ENCODE assay signal across 17 cellular contexts in the genomic region with DNA sequence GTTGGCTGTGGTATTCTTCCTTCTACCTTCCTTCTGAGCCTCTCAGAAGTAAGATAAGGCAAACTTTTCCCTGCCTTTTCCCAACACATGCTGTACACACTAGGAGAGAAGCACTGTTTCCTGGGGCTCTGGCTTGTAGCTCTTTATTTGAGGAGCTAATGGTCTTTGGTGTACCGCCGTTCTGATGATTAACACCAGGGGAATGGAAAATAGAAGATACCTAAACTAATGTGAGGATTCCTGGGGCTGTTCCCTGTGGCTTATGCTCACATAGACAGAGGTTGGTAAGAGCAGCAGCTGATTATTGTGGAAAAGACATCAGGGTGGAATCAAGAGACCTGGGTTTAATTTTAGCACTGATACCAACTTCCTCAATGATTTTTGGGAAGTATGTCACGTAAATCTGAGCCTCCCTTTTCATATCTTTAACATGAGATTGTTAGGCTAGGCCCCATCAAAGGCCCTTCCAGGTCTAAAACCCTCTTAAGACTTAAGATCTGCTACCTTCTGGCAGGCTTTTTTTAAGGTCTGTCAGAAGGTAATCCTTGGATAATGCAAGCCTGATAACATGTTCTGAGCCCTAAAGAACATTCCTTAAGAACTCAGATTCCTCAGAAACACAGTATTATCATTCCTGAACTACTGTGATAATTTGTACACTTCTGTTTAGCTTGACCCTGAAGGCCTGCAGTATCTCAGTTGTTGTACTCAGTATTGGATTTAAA. TPM values are rescaled to one million over a fixed set of nuclear protein-coding genes. Genes with fewer than 3 reads are reported as not detected.
A peak's percentile ranks its signal among the peaks of the same experiment; 100 is the strongest.
DNase-seq lines count a peak whose midpoint lies in the region; ATAC-seq, FAIRE-seq and TF ChIP-seq lines count a peak whose summit lies in the region.
"Had no signal": no experiment of that assay in that cellular context is flagged by ENCODE, and none has a peak within 500 bp of the region (broad histone marks: within the 10 kb centered on the region; RNA-seq: fewer than 3 reads in every experiment).

No MANE protein-coding gene starts in this region.

- no peaks in the 10 kb centered on the region for H3K36me3 ChIP-seq in Karpas-422 (ENCODE audit: insufficient read depth, low read length)
- H3K36me3 ChIP-seq in astrocyte (ENCODE audit: insufficient read depth, low read length): no peaks in the 10 kb centered on the region
- no peaks in the 10 kb centered on the region for H3K36me3 ChIP-seq in mesendoderm (ENCODE audit: control insufficient read depth, insufficient read depth, low read length)
- H3K36me3 ChIP-seq in neuronal stem cell (replicated peaks in 1 of 2; ENCODE audit: control insufficient read depth in 2 of 2, insufficient read depth in 2 of 2, low read length in 2 of 2): peaks cover 3 to 41% of the 10 kb centered on the region in 2 donors

- no peak overlapping the region for H3K4me3 Mint-ChIP-seq in astrocyte (ENCODE audit: unreplicated experiment)
- H3K4me3 Mint-ChIP-seq: IgD-negative memory B cell had no signal

- H3K14ac ChIP-seq in neuronal stem cell (ENCODE audit: low read length): no peak overlapping the region

- H2BK12ac ChIP-seq in neuronal stem cell (ENCODE audit: low read length): no peak overlapping the region

- H3K4me3 ChIP-seq in Karpas-422 (ENCODE audit: low read length) (no peak overlapping the region), astrocyte (ENCODE audit: insufficient read depth, low read depth, low read length) (no peak overlapping the region), mesendoderm (ENCODE audit: low read length) (no peak overlapping the region), neuronal stem cell (ENCODE audit: low read length in 2 of 2) (no peak overlapping the region)

- FAIRE-seq in astrocyte (lab: Jason Lieb, UNC): no peak
- FAIRE-seq: GM18507 had no signal

- no peak for TF ChIP-seq CTCF in astrocyte (IDR thresholded peaks at IDR 0.05; ENCODE audit: insufficient read depth, low read depth, low read length)

- H3K23ac ChIP-seq in mesendoderm (ENCODE audit: low read length) (no peak overlapping the region), neuronal stem cell (ENCODE audit: low read depth, low read length, poor library complexity) (no peak overlapping the region)

- H2BK5ac ChIP-seq in mesendoderm (ENCODE audit: low read length) (no peak overlapping the region), neuronal stem cell (ENCODE audit: low read length) (no peak overlapping the region)

- H4K20me1 ChIP-seq in Karpas-422 (ENCODE audit: insufficient read depth, low read depth, low read length) (no peaks in the 10 kb centered on the region), astrocyte (ENCODE audit: insufficient read depth, low read length) (no peaks in the 10 kb centered on the region)

- H3K9me3 ChIP-seq in Karpas-422 (ENCODE audit: low read length) (no peaks in the 10 kb centered on the region), astrocyte (ENCODE audit: insufficient read depth, low read depth, low read length) (no peaks in the 10 kb centered on the region), neuronal stem cell (replicated peaks in 1 of 2; ENCODE audit: control insufficient read depth in 2 of 2, insufficient read depth in 1 of 2, low read depth in 1 of 2, low read length in 2 of 2) (no peaks in the 10 kb centered on the region)

- peaks cover 5% of the 10 kb centered on the region for H3K36me3 Mint-ChIP-seq in astrocyte (ENCODE audit: low read depth, unreplicated experiment)

- H3K4me1 ChIP-seq in Karpas-422 (ENCODE audit: low read length) (peaks cover 21% of the 10 kb centered on the region), astrocyte (ENCODE audit: insufficient read depth, low read length) (no peaks in the 10 kb centered on the region), mesendoderm (ENCODE audit: control insufficient read depth, low read depth, low read length) (no peaks in the 10 kb centered on the region), neuronal stem cell (ENCODE audit: control insufficient read depth in 2 of 2, insufficient read depth in 1 of 2, low read depth in 1 of 2, low read length in 2 of 2) (peaks cover 0 to 9% of the 10 kb centered on the region in 2 donors)

- H3K9ac ChIP-seq in Karpas-422 (ENCODE audit: low read length) (no peak overlapping the region), astrocyte (ENCODE audit: low read length) (no peak overlapping the region), mesendoderm (ENCODE audit: low read length) (no peak overlapping the region), neuronal stem cell (ENCODE audit: low read depth, low read length, poor library complexity) (no peak overlapping the region)

- H3K18ac ChIP-seq in mesendoderm (ENCODE audit: low read length): no peak overlapping the region
- no peak overlapping the region for H3K18ac ChIP-seq in neuronal stem cell (ENCODE audit: low read length)

- H2BK15ac ChIP-seq in mesendoderm (replicated peaks; ENCODE audit: low read depth) (no peak overlapping the region), neuronal stem cell (ENCODE audit: low read length) (no peak overlapping the region)

- no peaks in the 10 kb centered on the region for H3K79me2 ChIP-seq in Karpas-422 (ENCODE audit: low read length)
- no peaks in the 10 kb centered on the region for H3K79me2 ChIP-seq in astrocyte (ENCODE audit: insufficient read depth, low read length)
- H3K79me2 ChIP-seq in mesendoderm (ENCODE audit: control insufficient read depth, insufficient read depth, low read length): no peaks in the 10 kb centered on the region

- H3K79me1 ChIP-seq in mesendoderm (ENCODE audit: low read length) (no peaks in the 10 kb centered on the region), neuronal stem cell (ENCODE audit: low read depth, low read length) (no peaks in the 10 kb centered on the region)

- no peaks in the 10 kb centered on the region for H3K27me3 ChIP-seq in Karpas-422 (ENCODE audit: low read length)
- no peaks in the 10 kb centered on the region for H3K27me3 ChIP-seq in astrocyte (ENCODE audit: insufficient read depth, low read length)
- H3K27me3 ChIP-seq in mesendoderm (ENCODE audit: insufficient read depth, low read length, poor library complexity): no peaks in the 10 kb centered on the region
- no peaks in the 10 kb centered on the region for H3K27me3 ChIP-seq in neuronal stem cell (ENCODE audit: control insufficient read depth in 3 of 3, insufficient read depth in 3 of 3, low read depth in 1 of 3, low read length in 3 of 3)

- no peaks in the 10 kb centered on the region for H3K27me3 Mint-ChIP-seq in astrocyte (ENCODE audit: low read depth, unreplicated experiment)
- H3K27me3 Mint-ChIP-seq: IgD-negative memory B cell had no signal

- H4K8ac ChIP-seq in mesendoderm (ENCODE audit: low read depth, low read length): no peak overlapping the region
- no peak overlapping the region for H4K8ac ChIP-seq in neuronal stem cell (ENCODE audit: low read depth, low read length)

- H2AK5ac ChIP-seq in mesendoderm (ENCODE audit: low read length) (no peak overlapping the region), neuronal stem cell (ENCODE audit: low read depth, low read length) (no peak overlapping the region)

- no peak overlapping the region for H4K5ac ChIP-seq in mesendoderm (ENCODE audit: low read length)

- H2BK120ac ChIP-seq in mesendoderm (ENCODE audit: low read depth, low read length): no peak overlapping the region
- H2BK120ac ChIP-seq in neuronal stem cell (ENCODE audit: low read depth, low read length): no peak overlapping the region

- H2AFZ ChIP-seq in Karpas-422 (ENCODE audit: low read length) (no peak overlapping the region), astrocyte (ENCODE audit: low read depth, low read length) (no peak overlapping the region), neuronal stem cell (ENCODE audit: low read length) (no peak overlapping the region)

- peak overlapping the region; percentile 36 for H3K27ac Mint-ChIP-seq in astrocyte (ENCODE audit: unreplicated experiment)

- H3K9me2 ChIP-seq in Karpas-422 (replicated peaks; ENCODE audit: insufficient read depth, low read length): no peaks in the 10 kb centered on the region

- H3K56ac ChIP-seq in mesendoderm (ENCODE audit: low read length): no peak overlapping the region

- no peak for ATAC-seq in GM21717 (IDR thresholded peaks at IDR 0.05; ENCODE audit: unreplicated experiment)
- no peak for ATAC-seq in GM18873 (IDR thresholded peaks at IDR 0.05; ENCODE audit: low FRiP score, unreplicated experiment)
- ATAC-seq in GM21529 (IDR thresholded peaks at IDR 0.05; ENCODE audit: unreplicated experiment): no peak

- peaks cover 24% of the 10 kb centered on the region for H3K4me1 Mint-ChIP-seq in astrocyte (ENCODE audit: low read depth, unreplicated experiment)

- no peak overlapping the region for H3K4ac ChIP-seq in mesendoderm (ENCODE audit: low read depth, low read length)
- H3K4ac ChIP-seq in neuronal stem cell (ENCODE audit: low read length): no peak overlapping the region

- H3K27ac ChIP-seq in Karpas-422 (ENCODE audit: low read length): peak overlapping the region; percentile 44
- H3K27ac ChIP-seq in astrocyte (ENCODE audit: low read depth, low read length): no peak overlapping the region
- H3K27ac ChIP-seq in mesendoderm (ENCODE audit: low read depth, low read length): peak overlapping the region; percentile 37
- no peak overlapping the region for H3K27ac ChIP-seq in neuronal stem cell (replicated peaks; ENCODE audit: low read length)

- WGBS in mesendoderm (ENCODE audit: extremely low coverage, insufficient coverage, low lambda C conversion rate): no CpG with 5 or more reads among the region's 3 CpGs
- no CpG with 5 or more reads among the region's 3 CpGs for WGBS in neuronal stem cell (ENCODE audit: extremely low coverage in 2 of 2, insufficient read length in 2 of 2, insufficient replicate concordance in 1 of 2), 2 donors

- no peak overlapping the region for H3K4me2 ChIP-seq in Karpas-422 (ENCODE audit: low read depth, low read length, poor library complexity, severe bottlenecking)
- no peak overlapping the region for H3K4me2 ChIP-seq in astrocyte (ENCODE audit: low read length)
- no peak overlapping the region for H3K4me2 ChIP-seq in mesendoderm (ENCODE audit: low read length)
- no peak overlapping the region for H3K4me2 ChIP-seq in neuronal stem cell (ENCODE audit: insufficient read depth, low read length, poor library complexity, severe bottlenecking)

- no peak overlapping the region for H4K91ac ChIP-seq in neuronal stem cell (ENCODE audit: low read depth, low read length, poor library complexity)

- DNase-seq in Karpas-422 (no peak), astrocyte (ENCODE audit: low read depth) (peak; percentile 60), mesendoderm (no peak), neuronal stem cell (ENCODE audit: low spot score) (no peak)
- DNase-seq: COR-L47; DMS53; NCI-H146; NCI-H2227 treated with DMSO at 0.1 percent for 48 hours; NCI-H526; NK-92 treated with Interleukin-12 subunit alpha and Interleukin-12 subunit beta, amount 100 ng/mL, for 24 hours; RPMI8226; SIG-M5 had no signal

- no peaks in the 10 kb centered on the region for H3K9me3 Mint-ChIP-seq in astrocyte (ENCODE audit: unreplicated experiment)
- H3K9me3 Mint-ChIP-seq: IgD-negative memory B cell had no signal

RNA-seq across cellular contexts. Expression of a gene that starts 24.8 kb away (rescaled TPM):
- total RNA-seq in Karpas-422 (2014; rRNA removed; shearing (Covaris generic); ENCODE audit: low replicate concordance): 20.4 and 53.3 TPM in 2 replicates
- 19.3 and 19.8 TPM in 2 replicates for total RNA-seq in astrocyte
- 30.1 TPM for polyA plus RNA-seq in mesendoderm (2013, experiment 1 of 2)
- 29.0 TPM for polyA plus RNA-seq in mesendoderm (2013, experiment 2 of 2)
- polyA plus RNA-seq in neuronal stem cell (2013, experiment 1 of 2): 25.4 TPM
- 23.9 TPM for polyA plus RNA-seq in neuronal stem cell (2013, experiment 2 of 2)

RNA-seq across cellular contexts. Expression of a gene that starts 38.5 kb away (rescaled TPM):
- total RNA-seq in Karpas-422 (2014; rRNA removed; shearing (Covaris generic); ENCODE audit: low replicate concordance): 8.7 and 24.2 TPM in 2 replicates
- 33.7 and 35.7 TPM in 2 replicates for total RNA-seq in astrocyte
- 27.4 TPM for polyA plus RNA-seq in mesendoderm (2013, experiment 1 of 2)
- polyA plus RNA-seq in mesendoderm (2013, experiment 2 of 2): 27.5 TPM
- 19.8 TPM for polyA plus RNA-seq in neuronal stem cell (2013, experiment 1 of 2)
- polyA plus RNA-seq in neuronal stem cell (2013, experiment 2 of 2): 20.8 TPM

Comparison
In these comparisons a context has a peak if more than half of its experiments do, and no peak if none do; other contexts are left out.
1. H3K27ac ChIP-seq: peak in Karpas-422 (single experiment) and mesendoderm (single experiment); none in astrocyte (single experiment) and neuronal stem cell (single experiment).